ENCODE assay signal across 8 cellular contexts in genomic region chr9:105243935-105244273, GRCh38. TPM values are rescaled to one million over a fixed set of nuclear protein-coding genes. Genes with fewer than 3 reads are reported as not detected.
A peak's percentile ranks its signal among the peaks of the same experiment; 100 is the strongest.
DNase-seq lines count a peak whose midpoint lies in the region; TF ChIP-seq lines count a peak whose summit lies in the region.

No MANE protein-coding gene starts in this region.

- CTCF ChIA-PET in CD4-positive, alpha-beta memory T cell (lab: Charles Lee; ENCODE audit: partially characterized antibody) = interaction anchor here (1.1 to 1.3 kb wide), 3 partner anchors 11 to 495 kb away, joined by 3 read pairs; no protein-coding TSS in a partner anchor

- no peak overlapping the region for H4K91ac ChIP-seq in neuronal stem cell (ENCODE audit: low read depth, low read length, poor library complexity)

- H2BK120ac ChIP-seq in neuronal stem cell (ENCODE audit: low read depth, low read length) = no peak overlapping the region

- H3K4ac ChIP-seq in neuronal stem cell (ENCODE audit: low read length) = no peak overlapping the region

- peak overlapping the region; percentile 92 for H3K4me2 ChIP-seq in OCI-LY3 (ENCODE audit: low read length)
- H3K4me2 ChIP-seq in neuronal stem cell (ENCODE audit: insufficient read depth, low read length, poor library complexity, severe bottlenecking) = peak overlapping the region; percentile 91

- H3K4me1 Mint-ChIP-seq in CD4-positive, alpha-beta memory T cell = peaks cover 8 to 49% (median 20%) of the 10 kb centered on the region in 4 donors
- peaks cover 56% of the 10 kb centered on the region for H3K4me1 Mint-ChIP-seq in endodermal cell

- H2BK12ac ChIP-seq in neuronal stem cell (ENCODE audit: low read length) = no peak overlapping the region

- H3K9ac ChIP-seq in OCI-LY3 (ENCODE audit: low read length) (peak overlapping the region; percentile 81), endodermal cell (ENCODE audit: extremely low read depth, low read length, poor library complexity, severe bottlenecking) (peak overlapping the region; percentile 53), neuronal stem cell (ENCODE audit: low read depth, low read length, poor library complexity) (peak overlapping the region; percentile 13)

- 37 to 80% methylated on average over 2 to 9 of the region's 9 CpGs for WGBS in endodermal cell (ENCODE audit: insufficient coverage in 1 of 2, insufficient read length in 1 of 2), 2 experiments
- WGBS in neuronal stem cell (ENCODE audit: extremely low coverage in 2 of 2, insufficient read length in 2 of 2, insufficient replicate concordance in 1 of 2), 2 donors = no CpG with 5 or more reads among the region's 9 CpGs

- no peak for TF ChIP-seq CTCF in OCI-LY3 (IDR thresholded peaks at IDR 0.05; ENCODE audit: low read depth, low read length)
- TF ChIP-seq CTCF in endodermal cell (conservative IDR thresholded peaks at IDR 0.05) = no peak

- peaks cover 42% of the 10 kb centered on the region for H3K79me2 ChIP-seq in OCI-LY3 (ENCODE audit: low read length)

- H3K18ac ChIP-seq in neuronal stem cell (ENCODE audit: low read length) = peak overlapping the region; percentile 28

- peak overlapping the region; percentile 82 to 95 (median 89) for H3K27ac Mint-ChIP-seq in CD4-positive, alpha-beta memory T cell
- peak overlapping the region; percentile 69 for H3K27ac Mint-ChIP-seq in endodermal cell

- peaks cover 20% of the 10 kb centered on the region for H3K4me1 ChIP-seq in CD4-positive, alpha-beta memory T cell (ENCODE audit: insufficient read depth, low read length)
- H3K4me1 ChIP-seq in OCI-LY3 (ENCODE audit: low read length) = peaks cover 36% of the 10 kb centered on the region
- peaks cover 14% of the 10 kb centered on the region for H3K4me1 ChIP-seq in endodermal cell (ENCODE audit: control insufficient read depth, insufficient read depth, low read length)
- peaks cover 3 to 4% of the 10 kb centered on the region in 2 donors for H3K4me1 ChIP-seq in neuronal stem cell (ENCODE audit: control insufficient read depth in 2 of 2, insufficient read depth in 1 of 2, low read depth in 1 of 2, low read length in 2 of 2)

- no peak overlapping the region for H3K14ac ChIP-seq in neuronal stem cell (ENCODE audit: low read length)

- no peaks in the 10 kb centered on the region for H3K27me3 ChIP-seq in CD4-positive, alpha-beta memory T cell (ENCODE audit: insufficient read depth, low read length)
- H3K27me3 ChIP-seq in OCI-LY3 (ENCODE audit: low read depth, low read length) (peaks cover 18% of the 10 kb centered on the region), endodermal cell (ENCODE audit: control insufficient read depth, insufficient read depth, low read length, poor library complexity, severe bottlenecking) (no peaks in the 10 kb centered on the region), neuronal stem cell (ENCODE audit: control insufficient read depth in 3 of 3, insufficient read depth in 3 of 3, low read depth in 1 of 3, low read length in 3 of 3) (peaks cover 0 to 5% (median 0%) of the 10 kb centered on the region in 3 experiments)

- H3K79me1 ChIP-seq in neuronal stem cell (ENCODE audit: low read depth, low read length) = no peaks in the 10 kb centered on the region

- H2AK5ac ChIP-seq in neuronal stem cell (ENCODE audit: low read depth, low read length) = no peak overlapping the region

- POLR2A ChIA-PET in CD4-positive, alpha-beta memory T cell (lab: Charles Lee; ENCODE audit: partially characterized antibody) = interaction anchor here (0.6 to 3.0 kb wide), 13 partner anchors 12 to 1150 kb away, joined by 3 to 30 read pairs (median 9); partner anchors contain the start of genes FSD1L, NIPSNAP3A, SMC2 and TMEM38B

- peaks cover 23% of the 10 kb centered on the region; the same call in 1 of the 2 replicates for H4K20me1 ChIP-seq in OCI-LY3 (ENCODE audit: insufficient read depth, low read length)

- H3K4me3 ChIP-seq in CD4-positive, alpha-beta memory T cell (ENCODE audit: low read length in 2 of 2) = peak overlapping the region; percentile 13 to 34
- H3K4me3 ChIP-seq in OCI-LY3 (ENCODE audit: low read length) (peak overlapping the region; percentile 91), endodermal cell (ENCODE audit: low read length) (peak overlapping the region; percentile 75), neuronal stem cell (ENCODE audit: low read length in 2 of 2) (peak overlapping the region; percentile 72 to 96)

- H2BK15ac ChIP-seq in neuronal stem cell (ENCODE audit: low read length) = no peak overlapping the region

- no peaks in the 10 kb centered on the region for H3K36me3 ChIP-seq in CD4-positive, alpha-beta memory T cell (ENCODE audit: insufficient read depth, low read length)
- H3K36me3 ChIP-seq in OCI-LY3 (replicated peaks; ENCODE audit: low read depth, low read length) (no peaks in the 10 kb centered on the region), endodermal cell (ENCODE audit: control insufficient read depth, insufficient read depth, low read length) (no peaks in the 10 kb centered on the region), neuronal stem cell (replicated peaks in 1 of 2; ENCODE audit: control insufficient read depth in 2 of 2, insufficient read depth in 2 of 2, low read length in 2 of 2) (no peaks in the 10 kb centered on the region)

- H3K36me3 Mint-ChIP-seq in CD4-positive, alpha-beta memory T cell = peaks cover 0 to 3% of the 10 kb centered on the region in 2 donors
- no peaks in the 10 kb centered on the region for H3K36me3 Mint-ChIP-seq in endodermal cell (ENCODE audit: low read depth)

- H2AFZ ChIP-seq in OCI-LY3 (ENCODE audit: low read depth, low read length) = peak overlapping the region; percentile 95
- H2AFZ ChIP-seq in neuronal stem cell (ENCODE audit: low read length) = peak overlapping the region; percentile 92

- no peaks in the 10 kb centered on the region for H3K9me3 Mint-ChIP-seq in CD4-positive, alpha-beta memory T cell
- no peaks in the 10 kb centered on the region for H3K9me3 Mint-ChIP-seq in endodermal cell

- H4K8ac ChIP-seq in neuronal stem cell (ENCODE audit: low read depth, low read length) = no peak overlapping the region

- H2BK5ac ChIP-seq in neuronal stem cell (ENCODE audit: low read length) = peak overlapping the region; percentile 96

- DNase-seq in CD4-positive, alpha-beta memory T cell = no peak
- no peak for DNase-seq in endodermal cell
- DNase-seq in neuronal stem cell (ENCODE audit: low spot score) = no peak
- no peak for DNase-seq in NCI-H524 treated with DMSO at 0.1 percent for 48 hours (lab: John Stamatoyannopoulos, UW)
- no peak for DNase-seq in NCI-H510A (lab: John Stamatoyannopoulos, UW)
- DNase-seq in DMS 273 (lab: John Stamatoyannopoulos, UW; ENCODE audit: unreplicated experiment) = no peak
- no peak for DNase-seq in cortex of kidney (lab: John Stamatoyannopoulos, UW)

- no peaks in the 10 kb centered on the region for H3K9me3 ChIP-seq in CD4-positive, alpha-beta memory T cell (ENCODE audit: control insufficient read depth in 1 of 2, low read length in 2 of 2)
- H3K9me3 ChIP-seq in OCI-LY3 (ENCODE audit: insufficient read depth, low read length) (no peaks in the 10 kb centered on the region), endodermal cell (ENCODE audit: control insufficient read depth, low read length) (no peaks in the 10 kb centered on the region), neuronal stem cell (replicated peaks in 1 of 2; ENCODE audit: control insufficient read depth in 2 of 2, insufficient read depth in 1 of 2, low read depth in 1 of 2, low read length in 2 of 2) (no peaks in the 10 kb centered on the region)

- peak overlapping the region; percentile 84 to 87 (median 86) for H3K4me3 Mint-ChIP-seq in CD4-positive, alpha-beta memory T cell
- peak overlapping the region; percentile 95 for H3K4me3 Mint-ChIP-seq in endodermal cell

- peak overlapping the region; percentile 67 for H3K27ac ChIP-seq in CD4-positive, alpha-beta memory T cell (ENCODE audit: low read depth, low read length)
- H3K27ac ChIP-seq in OCI-LY3 (ENCODE audit: low read length) = peak overlapping the region; percentile 49
- no peak overlapping the region for H3K27ac ChIP-seq in endodermal cell (ENCODE audit: low read depth, low read length)
- H3K27ac ChIP-seq in neuronal stem cell (replicated peaks; ENCODE audit: low read length) = no peak overlapping the region

- peak overlapping the region; percentile 89 for H3K23ac ChIP-seq in neuronal stem cell (ENCODE audit: low read depth, low read length, poor library complexity)

- H3K27me3 Mint-ChIP-seq in CD4-positive, alpha-beta memory T cell = peaks cover 4 to 6% of the 10 kb centered on the region in 2 donors
- no peaks in the 10 kb centered on the region for H3K27me3 Mint-ChIP-seq in endodermal cell (ENCODE audit: insufficient read depth)

- intact Hi-C loops in CD4-positive, alpha-beta memory T cell (cut with micrococcal nuclease) = loop anchor here (1.0 to 5.0 kb wide), 9 partner anchors 115 to 496 kb away; partner anchors contain the start of genes NIPSNAP3B and TMEM38B

RNA-seq across cellular contexts. Expression of gene SLC44A1, which starts 0.5 kb away (rescaled TPM):
- total RNA-seq in CD4-positive, alpha-beta memory T cell = 10 to 100 TPM; 13.7 to 15.2 TPM
- polyA plus RNA-seq in CD4-positive, alpha-beta memory T cell = 10 to 100 TPM; 19.6 to 33.3 TPM
- 10 to 100 TPM; 69.7 to 73.4 TPM for total RNA-seq in endodermal cell
- polyA plus RNA-seq in endodermal cell (2013, experiment 1 of 2) = 21.1 TPM
- 19.6 TPM for polyA plus RNA-seq in endodermal cell (2013, experiment 2 of 2)
- polyA plus RNA-seq in neuronal stem cell (2013, experiment 1 of 2) = 12.8 TPM
- polyA plus RNA-seq in neuronal stem cell (2013, experiment 2 of 2) = 13.4 TPM

Comparison
In these comparisons a context has a peak if more than half of its experiments do, and no peak if none do; other contexts are left out.
1. H3K27ac ChIP-seq: peak in CD4-positive, alpha-beta memory T cell (single experiment) and OCI-LY3 (single experiment); none in endodermal cell (single experiment) and neuronal stem cell (single experiment).
2. H3K4me3 ChIP-seq: peak in every context shown above with its lines; median percentile 91 in OCI-LY3; 84 in neuronal stem cell; 75 in endodermal cell; 24 in CD4-positive, alpha-beta memory T cell.
3. H3K9ac ChIP-seq: peak in every context shown above with its lines; median percentile 81 in OCI-LY3; 53 in endodermal cell; 13 in neuronal stem cell.
4. RNA of gene SLC44A1, which starts 0.5 kb away (total RNA-seq): 69.7 to 73.4 TPM in endodermal cell; 13.7 to 15.2 TPM in CD4-positive, alpha-beta memory T cell; every median in the first group is over 4 times any median in the second.